ENCODE assay signal across 1 cellular context in the genomic region with DNA sequence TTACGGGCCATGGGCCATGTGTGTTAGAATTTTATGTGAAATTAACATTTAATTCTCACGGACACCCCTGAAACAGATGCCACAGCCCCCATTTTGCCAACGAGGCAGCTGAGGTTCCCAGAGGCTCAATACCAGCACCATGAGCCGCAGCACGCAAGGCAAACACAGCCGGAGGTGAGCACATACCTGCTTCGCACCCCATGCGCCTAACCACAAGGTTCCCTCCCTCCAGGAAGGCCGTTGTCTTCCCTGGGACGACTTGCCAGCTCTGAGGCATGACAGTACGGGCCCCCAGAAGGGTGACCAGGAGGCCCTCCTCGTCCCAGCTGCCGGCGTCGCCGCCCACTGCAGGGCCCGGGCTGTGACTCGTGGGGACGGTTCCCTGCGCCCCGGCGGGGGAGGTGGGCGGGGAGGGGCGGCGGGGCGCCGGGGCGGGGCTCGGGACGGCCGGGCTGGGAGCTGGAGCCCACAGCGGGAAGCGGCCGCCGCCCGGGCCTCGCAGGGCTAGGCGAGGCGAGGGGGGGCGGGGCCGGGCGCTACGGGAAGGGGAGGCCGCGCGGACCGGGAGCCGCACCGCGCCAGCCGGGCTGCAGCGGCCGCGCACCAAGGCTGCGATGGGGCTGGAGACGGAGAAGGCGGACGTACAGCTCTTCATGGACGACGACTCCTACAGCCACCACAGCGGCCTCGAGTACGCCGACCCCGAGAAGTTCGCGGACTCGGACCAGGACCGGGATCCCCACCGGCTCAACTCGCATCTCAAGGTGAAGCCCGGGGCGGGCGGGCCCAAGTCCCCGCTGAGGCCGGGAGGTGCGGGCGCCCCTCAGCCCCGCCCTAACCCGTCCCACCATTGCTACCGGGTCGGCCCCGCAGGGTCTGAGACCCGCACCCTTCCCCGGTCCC.
TF ChIP-seq lines count a peak whose summit lies in the region.

A gene with protein sequence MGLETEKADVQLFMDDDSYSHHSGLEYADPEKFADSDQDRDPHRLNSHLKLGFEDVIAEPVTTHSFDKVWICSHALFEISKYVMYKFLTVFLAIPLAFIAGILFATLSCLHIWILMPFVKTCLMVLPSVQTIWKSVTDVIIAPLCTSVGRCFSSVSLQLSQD (plus strand): TSS at position 571 of the 903 bp plus-strand sequence. CDS start 44 bp downstream, at position 615.

TF ChIP-seq in K562, 482 proteins besides CTCF, POLR2A, EP300 and RAD21 (continued from another document and continues in another):
- no peak for TF ChIP-seq JUND (IDR thresholded peaks at IDR 0.05; ENCODE audit: borderline replicate concordance, low read depth, low read length)
- peak; percentile 29; the same call in 1 of the 3 replicates for TF ChIP-seq JUND (tag; IDR thresholded peaks at IDR 0.05; ENCODE audit: borderline replicate concordance, low read depth, low read length)
- TF ChIP-seq PKNOX1 (IDR thresholded peaks at IDR 0.05): no peak
- no peak for TF ChIP-seq FOXP4 (CRISPR knock-in tag; IDR thresholded peaks at IDR 0.05; ENCODE audit: borderline replicate concordance)
- no peak; the same call in 1 of the 2 replicates for TF ChIP-seq ZBED1 (IDR thresholded peaks at IDR 0.05)
- no peak for TF ChIP-seq RAD51 (IDR thresholded peaks at IDR 0.05; ENCODE audit: borderline replicate concordance, low read depth)
- TF ChIP-seq ZNF217 (CRISPR knock-in tag; IDR thresholded peaks at IDR 0.05): no peak
- no peak for TF ChIP-seq YBX1 (IDR thresholded peaks at IDR 0.05)
- TF ChIP-seq, protein P1, sequence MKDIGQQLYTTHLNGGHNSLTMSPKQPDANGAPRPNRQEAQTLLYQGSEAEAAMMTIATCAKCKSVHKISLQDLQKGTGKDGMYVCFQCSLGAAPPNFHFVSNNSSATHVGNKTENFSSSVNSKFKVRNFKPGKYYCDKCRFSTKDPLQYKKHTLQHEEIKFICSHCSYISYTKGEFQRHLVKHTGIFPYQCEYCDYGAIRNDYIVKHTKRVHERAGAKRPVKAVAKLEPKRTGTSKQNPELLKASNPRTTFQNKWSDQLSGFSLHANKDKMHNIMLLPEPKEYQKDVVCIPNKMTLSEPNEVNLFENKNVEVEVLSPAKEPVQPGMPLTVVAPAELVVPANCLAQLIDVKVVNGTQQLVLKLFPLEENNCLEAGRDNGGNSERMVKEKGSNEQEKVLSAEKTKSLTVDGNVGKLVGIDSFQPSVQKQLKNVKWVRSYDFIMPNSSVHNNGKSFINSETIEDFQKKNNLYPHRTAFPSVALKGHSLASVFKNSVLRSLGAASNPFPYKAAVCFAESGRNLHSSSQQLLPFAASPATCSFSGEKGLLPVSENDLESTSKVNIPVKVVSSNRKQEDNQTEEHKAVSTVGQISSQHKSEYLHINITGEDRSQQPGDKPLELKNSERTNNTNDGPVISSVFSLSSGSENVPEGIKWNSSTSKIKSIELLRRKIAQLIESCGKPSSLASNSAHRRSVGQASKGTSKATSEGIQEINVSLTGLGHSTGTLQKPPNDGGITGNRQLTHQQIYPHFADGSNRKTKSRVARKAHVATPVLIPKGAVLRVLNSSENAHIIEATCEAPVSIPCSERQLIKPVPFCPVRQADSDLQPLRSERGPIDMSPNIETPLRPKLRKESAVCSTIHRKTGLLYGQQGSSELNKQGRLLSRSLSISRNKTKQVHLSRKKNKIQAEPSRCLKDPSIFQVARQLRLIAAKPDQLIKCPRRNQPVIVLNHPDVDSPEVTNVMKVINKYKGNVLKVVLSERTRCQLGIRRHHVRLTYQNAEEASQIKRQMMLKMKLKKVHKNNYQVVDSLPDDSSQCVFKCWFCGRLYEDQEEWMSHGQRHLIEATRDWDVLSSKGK (CRISPR knock-in tag; IDR thresholded peaks at IDR 0.05): no peak
- TF ChIP-seq RCOR1 (IDR thresholded peaks at IDR 0.05; ENCODE audit: borderline replicate concordance in 1 of 2, low read depth in 2 of 2, low read length in 2 of 2): no peak; a peak in 1 of 4 replicates
- no peak for TF ChIP-seq TARDBP (IDR thresholded peaks at IDR 0.05)
- no peak for TF ChIP-seq CEBPG (CRISPR knock-in tag; IDR thresholded peaks at IDR 0.05)
- TF ChIP-seq CEBPG (tag; conservative IDR thresholded peaks at IDR 0.05 in 1 of 2, IDR thresholded peaks at IDR 0.05 in 1 of 2): no peak
- TF ChIP-seq ESRRB (CRISPR knock-in tag; IDR thresholded peaks at IDR 0.05; ENCODE audit: borderline replicate concordance): no peak
- TF ChIP-seq GABPB2 (CRISPR knock-in tag; conservative IDR thresholded peaks at IDR 0.05): no peak
- TF ChIP-seq RFX1 (IDR thresholded peaks at IDR 0.05): no peak
- TF ChIP-seq, protein P2, sequence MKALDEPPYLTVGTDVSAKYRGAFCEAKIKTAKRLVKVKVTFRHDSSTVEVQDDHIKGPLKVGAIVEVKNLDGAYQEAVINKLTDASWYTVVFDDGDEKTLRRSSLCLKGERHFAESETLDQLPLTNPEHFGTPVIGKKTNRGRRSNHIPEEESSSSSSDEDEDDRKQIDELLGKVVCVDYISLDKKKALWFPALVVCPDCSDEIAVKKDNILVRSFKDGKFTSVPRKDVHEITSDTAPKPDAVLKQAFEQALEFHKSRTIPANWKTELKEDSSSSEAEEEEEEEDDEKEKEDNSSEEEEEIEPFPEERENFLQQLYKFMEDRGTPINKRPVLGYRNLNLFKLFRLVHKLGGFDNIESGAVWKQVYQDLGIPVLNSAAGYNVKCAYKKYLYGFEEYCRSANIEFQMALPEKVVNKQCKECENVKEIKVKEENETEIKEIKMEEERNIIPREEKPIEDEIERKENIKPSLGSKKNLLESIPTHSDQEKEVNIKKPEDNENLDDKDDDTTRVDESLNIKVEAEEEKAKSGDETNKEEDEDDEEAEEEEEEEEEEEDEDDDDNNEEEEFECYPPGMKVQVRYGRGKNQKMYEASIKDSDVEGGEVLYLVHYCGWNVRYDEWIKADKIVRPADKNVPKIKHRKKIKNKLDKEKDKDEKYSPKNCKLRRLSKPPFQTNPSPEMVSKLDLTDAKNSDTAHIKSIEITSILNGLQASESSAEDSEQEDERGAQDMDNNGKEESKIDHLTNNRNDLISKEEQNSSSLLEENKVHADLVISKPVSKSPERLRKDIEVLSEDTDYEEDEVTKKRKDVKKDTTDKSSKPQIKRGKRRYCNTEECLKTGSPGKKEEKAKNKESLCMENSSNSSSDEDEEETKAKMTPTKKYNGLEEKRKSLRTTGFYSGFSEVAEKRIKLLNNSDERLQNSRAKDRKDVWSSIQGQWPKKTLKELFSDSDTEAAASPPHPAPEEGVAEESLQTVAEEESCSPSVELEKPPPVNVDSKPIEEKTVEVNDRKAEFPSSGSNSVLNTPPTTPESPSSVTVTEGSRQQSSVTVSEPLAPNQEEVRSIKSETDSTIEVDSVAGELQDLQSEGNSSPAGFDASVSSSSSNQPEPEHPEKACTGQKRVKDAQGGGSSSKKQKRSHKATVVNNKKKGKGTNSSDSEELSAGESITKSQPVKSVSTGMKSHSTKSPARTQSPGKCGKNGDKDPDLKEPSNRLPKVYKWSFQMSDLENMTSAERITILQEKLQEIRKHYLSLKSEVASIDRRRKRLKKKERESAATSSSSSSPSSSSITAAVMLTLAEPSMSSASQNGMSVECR (CRISPR knock-in tag; IDR thresholded peaks at IDR 0.05): peak; percentile 77; the same call in 1 of the 2 replicates
- TF ChIP-seq SMAD3 (CRISPR knock-in tag; conservative IDR thresholded peaks at IDR 0.05): no peak
- peak; percentile 76 for TF ChIP-seq RBBP5 (IDR thresholded peaks at IDR 0.05; ENCODE audit: borderline replicate concordance, insufficient read depth, low read length, poor library complexity, severe bottlenecking)
- TF ChIP-seq SIN3A (IDR thresholded peaks at IDR 0.05; ENCODE audit: borderline replicate concordance in 2 of 2, control insufficient read depth in 1 of 2, low read depth in 2 of 2, low read length in 2 of 2): peak in 1 of 2 experiments; percentile 57; a peak in 2 of 4 replicates
- TF ChIP-seq SOX6 (IDR thresholded peaks at IDR 0.05): no peak
- TF ChIP-seq, protein P3, sequence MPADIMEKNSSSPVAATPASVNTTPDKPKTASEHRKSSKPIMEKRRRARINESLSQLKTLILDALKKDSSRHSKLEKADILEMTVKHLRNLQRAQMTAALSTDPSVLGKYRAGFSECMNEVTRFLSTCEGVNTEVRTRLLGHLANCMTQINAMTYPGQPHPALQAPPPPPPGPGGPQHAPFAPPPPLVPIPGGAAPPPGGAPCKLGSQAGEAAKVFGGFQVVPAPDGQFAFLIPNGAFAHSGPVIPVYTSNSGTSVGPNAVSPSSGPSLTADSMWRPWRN (IDR thresholded peaks at IDR 0.05; ENCODE audit: low read depth): no peak
- TF ChIP-seq RHOXF2B (CRISPR knock-in tag; conservative IDR thresholded peaks at IDR 0.05): no peak
- no peak for TF ChIP-seq POLR3A (IDR thresholded peaks at IDR 0.05; ENCODE audit: borderline replicate concordance, extremely low read depth, insufficient read depth, insufficient read length)
- no peak for TF ChIP-seq MTA1 (IDR thresholded peaks at IDR 0.05; ENCODE audit: borderline replicate concordance)
- no peak for TF ChIP-seq FOXA3 (CRISPR knock-in tag; conservative IDR thresholded peaks at IDR 0.05 in 1 of 2, IDR thresholded peaks at IDR 0.05 in 1 of 2)
- TF ChIP-seq, protein P4, sequence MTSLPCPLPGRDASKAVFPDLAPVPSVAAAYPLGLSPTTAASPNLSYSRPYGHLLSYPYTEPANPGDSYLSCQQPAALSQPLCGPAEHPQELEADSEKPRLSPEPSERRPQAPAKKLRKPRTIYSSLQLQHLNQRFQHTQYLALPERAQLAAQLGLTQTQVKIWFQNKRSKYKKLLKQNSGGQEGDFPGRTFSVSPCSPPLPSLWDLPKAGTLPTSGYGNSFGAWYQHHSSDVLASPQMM (CRISPR knock-in tag; IDR thresholded peaks at IDR 0.05): no peak
- TF ChIP-seq U2AF2 (optimal IDR thresholded peaks at IDR 0.05; ENCODE audit: low read depth, low read length): no peak
- no peak for TF ChIP-seq ZNF586 (CRISPR knock-in tag; conservative IDR thresholded peaks at IDR 0.05)
- TF ChIP-seq KLF13 (tag; IDR thresholded peaks at IDR 0.05; ENCODE audit: borderline replicate concordance, low read depth): peak; percentile 47; the same call in 1 of the 2 replicates
- TF ChIP-seq EP400 (IDR thresholded peaks at IDR 0.05): peak; percentile 29; the same call in 1 of the 2 replicates
- no peak for TF ChIP-seq TCF15 (CRISPR knock-in tag; IDR thresholded peaks at IDR 0.05)
- no peak for TF ChIP-seq HMG20B (CRISPR knock-in tag; IDR thresholded peaks at IDR 0.05)
- TF ChIP-seq, protein P5, sequence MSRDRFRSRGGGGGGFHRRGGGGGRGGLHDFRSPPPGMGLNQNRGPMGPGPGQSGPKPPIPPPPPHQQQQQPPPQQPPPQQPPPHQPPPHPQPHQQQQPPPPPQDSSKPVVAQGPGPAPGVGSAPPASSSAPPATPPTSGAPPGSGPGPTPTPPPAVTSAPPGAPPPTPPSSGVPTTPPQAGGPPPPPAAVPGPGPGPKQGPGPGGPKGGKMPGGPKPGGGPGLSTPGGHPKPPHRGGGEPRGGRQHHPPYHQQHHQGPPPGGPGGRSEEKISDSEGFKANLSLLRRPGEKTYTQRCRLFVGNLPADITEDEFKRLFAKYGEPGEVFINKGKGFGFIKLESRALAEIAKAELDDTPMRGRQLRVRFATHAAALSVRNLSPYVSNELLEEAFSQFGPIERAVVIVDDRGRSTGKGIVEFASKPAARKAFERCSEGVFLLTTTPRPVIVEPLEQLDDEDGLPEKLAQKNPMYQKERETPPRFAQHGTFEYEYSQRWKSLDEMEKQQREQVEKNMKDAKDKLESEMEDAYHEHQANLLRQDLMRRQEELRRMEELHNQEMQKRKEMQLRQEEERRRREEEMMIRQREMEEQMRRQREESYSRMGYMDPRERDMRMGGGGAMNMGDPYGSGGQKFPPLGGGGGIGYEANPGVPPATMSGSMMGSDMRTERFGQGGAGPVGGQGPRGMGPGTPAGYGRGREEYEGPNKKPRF (IDR thresholded peaks at IDR 0.05; ENCODE audit: low read depth, low read length): no peak
